19 cellular contexts compared by ENCODE assay signal in genomic region chr3:127424766-127425504, GRCh38.
DNase-seq lines count a peak whose midpoint lies in the region; ATAC-seq, FAIRE-seq and TF ChIP-seq lines count a peak whose summit lies in the region.
"Had no signal": no experiment of that assay in that cellular context is flagged by ENCODE, and none has a peak within 500 bp of the region (broad histone marks: within the 10 kb centered on the region; RNA-seq: fewer than 3 reads in every experiment).

No MANE protein-coding gene starts in this region.

- peaks cover 40% of the 10 kb centered on the region for H3K4me1 Mint-ChIP-seq in nephron
- H3K4me1 Mint-ChIP-seq: central memory CD8-positive, alpha-beta T cell had no signal

- H3K36me3 Mint-ChIP-seq in nephron (ENCODE audit: low read depth), result no peaks in the 10 kb centered on the region

- H3K27me3 Mint-ChIP-seq in nephron (ENCODE audit: low read depth), result peaks cover 37% of the 10 kb centered on the region

- H3K27ac Mint-ChIP-seq in nephron, result peak overlapping the region in 2 of 3 experiments; percentile 18 to 19
- H3K27ac Mint-ChIP-seq: effector memory CD8-positive, alpha-beta T cell had no signal

- no peak for TF ChIP-seq CTCF in nephron (IDR thresholded peaks at IDR 0.05; ENCODE audit: unreplicated experiment in 3 of 3)

- intact Hi-C loops in left cardiac atrium (cut with DNase I) (no loop called here), Right ventricle myocardium superior (cut with DNase I) (no loop called here)

- no peaks in the 10 kb centered on the region for H3K9me3 Mint-ChIP-seq in nephron
- H3K9me3 Mint-ChIP-seq: central memory CD8-positive, alpha-beta T cell; effector memory CD8-positive, alpha-beta T cell had no signal

- ATAC-seq in left cardiac atrium (no peak), Right ventricle myocardium superior (ENCODE audit: poor library complexity) (no peak), GM21360 (IDR thresholded peaks at IDR 0.05; ENCODE audit: unreplicated experiment) (no peak), GM18870 (IDR thresholded peaks at IDR 0.05; ENCODE audit: unreplicated experiment) (no peak)
- ATAC-seq: effector memory CD8-positive, alpha-beta T cell had no signal

- DNase-seq in left cardiac atrium, result peak; percentile 8
- DNase-seq in Right ventricle myocardium superior, result no peak
- DNase-seq in dermis blood vessel endothelial cell, result peak; percentile 2
- peak; percentile 54 for DNase-seq in urothelium cell line (ENCODE audit: low spot score)
- no peak for DNase-seq in AG08395 (ENCODE audit: low spot score)
- DNase-seq: activated CD4-positive, alpha-beta T cell treated with anti-CD3 and anti-CD28 coated beads for 1 hour; activated gamma-delta T cell; amygdala; effector memory CD8-positive, alpha-beta T cell; kidney glomerular epithelial cell; NCI-H1092 treated with DMSO at 0.1 percent for 48 hours; NCI-H2081 treated with DMSO at 0.1 percent for 48 hours; NCI-H524; SJCRH30; T1000 had no signal

- no peak for FAIRE-seq in urothelium cell line (lab: Jason Lieb, UNC)

- H3K4me3 Mint-ChIP-seq in nephron, result peak overlapping the region in 1 of 3 experiments; percentile 56
- H3K4me3 Mint-ChIP-seq: central memory CD8-positive, alpha-beta T cell; effector memory CD8-positive, alpha-beta T cell had no signal

Comparison
In these comparisons a context has a peak if more than half of its experiments do, and no peak if none do; other contexts are left out.
1. DNase-seq: peak in left cardiac atrium (single experiment), dermis blood vessel endothelial cell (single experiment) and urothelium cell line (single experiment); none in Right ventricle myocardium superior (single experiment) and AG08395 (single experiment).